ENCODE assay signal across 1 cellular context in the genomic region with DNA sequence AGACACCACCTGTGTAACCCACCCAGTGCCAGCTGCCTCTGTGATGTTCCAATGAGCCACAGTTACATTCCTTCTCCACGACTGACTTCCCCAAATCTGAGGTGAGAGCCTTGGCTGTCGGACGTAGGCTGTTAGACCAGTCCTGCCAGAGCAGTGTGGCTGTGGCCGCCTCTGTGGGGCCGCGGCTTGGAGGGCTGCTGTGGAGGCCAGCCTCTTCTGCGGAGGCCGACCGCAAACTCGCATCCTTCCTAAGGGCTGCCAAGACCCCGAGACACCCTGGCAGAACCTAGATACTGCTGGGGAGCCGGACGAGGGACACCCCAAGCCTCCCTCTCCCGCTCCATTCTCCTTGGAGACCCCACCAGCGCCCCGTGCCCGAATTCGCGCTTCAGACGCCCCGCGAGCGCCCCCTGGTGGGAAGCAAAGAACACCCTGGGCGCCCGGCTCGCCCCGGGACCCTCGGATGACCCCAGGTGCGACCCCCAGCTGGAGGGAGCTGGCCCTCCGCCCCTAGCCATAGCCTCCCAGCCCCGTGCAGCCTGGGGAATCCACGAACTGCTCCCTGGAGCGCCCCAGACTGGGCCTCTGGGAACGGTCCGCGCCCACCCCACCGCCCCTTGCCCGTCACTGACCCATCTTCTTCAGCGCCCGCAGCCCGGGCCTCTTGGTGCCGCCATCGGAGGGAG.
TF ChIP-seq lines count a peak whose summit lies in the region.

No MANE protein-coding gene starts in this region.

TF ChIP-seq in HEK293, 187 proteins besides CTCF, POLR2A, EP300 and RAD21 (continued from another document):
- TF ChIP-seq, protein P1, sequence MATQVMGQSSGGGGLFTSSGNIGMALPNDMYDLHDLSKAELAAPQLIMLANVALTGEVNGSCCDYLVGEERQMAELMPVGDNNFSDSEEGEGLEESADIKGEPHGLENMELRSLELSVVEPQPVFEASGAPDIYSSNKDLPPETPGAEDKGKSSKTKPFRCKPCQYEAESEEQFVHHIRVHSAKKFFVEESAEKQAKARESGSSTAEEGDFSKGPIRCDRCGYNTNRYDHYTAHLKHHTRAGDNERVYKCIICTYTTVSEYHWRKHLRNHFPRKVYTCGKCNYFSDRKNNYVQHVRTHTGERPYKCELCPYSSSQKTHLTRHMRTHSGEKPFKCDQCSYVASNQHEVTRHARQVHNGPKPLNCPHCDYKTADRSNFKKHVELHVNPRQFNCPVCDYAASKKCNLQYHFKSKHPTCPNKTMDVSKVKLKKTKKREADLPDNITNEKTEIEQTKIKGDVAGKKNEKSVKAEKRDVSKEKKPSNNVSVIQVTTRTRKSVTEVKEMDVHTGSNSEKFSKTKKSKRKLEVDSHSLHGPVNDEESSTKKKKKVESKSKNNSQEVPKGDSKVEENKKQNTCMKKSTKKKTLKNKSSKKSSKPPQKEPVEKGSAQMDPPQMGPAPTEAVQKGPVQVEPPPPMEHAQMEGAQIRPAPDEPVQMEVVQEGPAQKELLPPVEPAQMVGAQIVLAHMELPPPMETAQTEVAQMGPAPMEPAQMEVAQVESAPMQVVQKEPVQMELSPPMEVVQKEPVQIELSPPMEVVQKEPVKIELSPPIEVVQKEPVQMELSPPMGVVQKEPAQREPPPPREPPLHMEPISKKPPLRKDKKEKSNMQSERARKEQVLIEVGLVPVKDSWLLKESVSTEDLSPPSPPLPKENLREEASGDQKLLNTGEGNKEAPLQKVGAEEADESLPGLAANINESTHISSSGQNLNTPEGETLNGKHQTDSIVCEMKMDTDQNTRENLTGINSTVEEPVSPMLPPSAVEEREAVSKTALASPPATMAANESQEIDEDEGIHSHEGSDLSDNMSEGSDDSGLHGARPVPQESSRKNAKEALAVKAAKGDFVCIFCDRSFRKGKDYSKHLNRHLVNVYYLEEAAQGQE (tag by site-specific recombination; IDR thresholded peaks at IDR 0.05) = no peak
- TF ChIP-seq, protein P2, sequence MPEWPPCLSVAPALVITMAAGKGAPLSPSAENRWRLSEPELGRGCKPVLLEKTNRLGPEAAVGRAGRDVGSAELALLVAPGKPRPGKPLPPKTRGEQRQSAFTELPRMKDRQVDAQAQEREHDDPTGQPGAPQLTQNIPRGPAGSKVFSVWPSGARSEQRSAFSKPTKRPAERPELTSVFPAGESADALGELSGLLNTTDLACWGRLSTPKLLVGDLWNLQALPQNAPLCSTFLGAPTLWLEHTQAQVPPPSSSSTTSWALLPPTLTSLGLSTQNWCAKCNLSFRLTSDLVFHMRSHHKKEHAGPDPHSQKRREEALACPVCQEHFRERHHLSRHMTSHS (tag by site-specific recombination; IDR thresholded peaks at IDR 0.05) = no peak
TF ChIP-seq in HEK293: peak in this region for 50.
